In genomic region chr18:31634331-31634713, GRCh38 we compare ENCODE assay signal across 13 cellular contexts. TPM values are rescaled to one million over a fixed set of nuclear protein-coding genes. Genes with fewer than 3 reads are reported as not detected.
DNase-seq lines count a peak whose midpoint lies in the region; ATAC-seq and TF ChIP-seq lines count a peak whose summit lies in the region.
"Had no signal": no experiment of that assay in that cellular context is flagged by ENCODE, and none has a peak within 500 bp of the region (broad histone marks: within the 10 kb centered on the region; RNA-seq: fewer than 3 reads in every experiment).

No MANE protein-coding gene starts in this region.

- no peak overlapping the region for H3K27ac ChIP-seq in MM.1S (ENCODE audit: low read length)
- H3K27ac ChIP-seq in PC-9: no peak overlapping the region

- H3K27me3 ChIP-seq in MM.1S (replicated peaks; ENCODE audit: insufficient read depth, low read length) (no peaks in the 10 kb centered on the region), PC-9 (ENCODE audit: insufficient read depth, low read depth) (no peaks in the 10 kb centered on the region)

- POLR2A ChIA-PET in PC-9 (lab: Charles Lee; ENCODE audit: unreplicated experiment): no interaction called here

- H3K79me2 ChIP-seq in MM.1S (ENCODE audit: low read length): no peaks in the 10 kb centered on the region
- no peaks in the 10 kb centered on the region for H3K79me2 ChIP-seq in PC-9 (ENCODE audit: low read depth)

- TF ChIP-seq CTCF in GM12864 (IDR thresholded peaks at IDR 0.05; ENCODE audit: low read depth, low read length, missing control alignments) (no peak), MM.1S (IDR thresholded peaks at IDR 0.05; ENCODE audit: low read length) (no peak), Calu3 (IDR thresholded peaks at IDR 0.05; ENCODE audit: unreplicated experiment) (no peak), PC-9 (conservative IDR thresholded peaks at IDR 0.05) (no peak)

- H3K9ac ChIP-seq in MM.1S (ENCODE audit: low read length): no peak overlapping the region

- H3K27me3 Mint-ChIP-seq in Calu3 (ENCODE audit: unreplicated experiment): no peaks in the 10 kb centered on the region

- ATAC-seq in GM19351 (IDR thresholded peaks at IDR 0.05; ENCODE audit: unreplicated experiment) (peak; percentile 96), HG02885 (IDR thresholded peaks at IDR 0.05; ENCODE audit: poor library complexity, unreplicated experiment) (peak; percentile 99)
- ATAC-seq: CD8-positive, alpha-beta T cell; HCT116 had no signal

- H4K20me1 ChIP-seq in MM.1S (ENCODE audit: insufficient read depth, low read length) (no peaks in the 10 kb centered on the region), PC-9 (ENCODE audit: insufficient read depth) (no peaks in the 10 kb centered on the region)

- H3K4me2 ChIP-seq in MM.1S (ENCODE audit: low read depth, low read length): no peak overlapping the region
- H3K4me2 ChIP-seq in PC-9: no peak overlapping the region

- BruUV-seq in Calu3 (replicated peaks; lab: Mats Ljungman, UMichigan): no TSS peak
- BruUV-seq in PC-9 (replicated peaks; lab: Mats Ljungman, UMichigan): no TSS peak

- H3K36me3 ChIP-seq in MM.1S (replicated peaks; ENCODE audit: insufficient read depth, low read length) (no peaks in the 10 kb centered on the region), PC-9 (ENCODE audit: low read depth) (no peaks in the 10 kb centered on the region)

- H3K4me1 ChIP-seq in MM.1S (ENCODE audit: low read length): no peaks in the 10 kb centered on the region
- no peaks in the 10 kb centered on the region for H3K4me1 ChIP-seq in PC-9 (replicated peaks; ENCODE audit: insufficient read depth)

- H3K4me3 Mint-ChIP-seq in Calu3 (ENCODE audit: low read depth, unreplicated experiment): no peak overlapping the region
- H3K4me3 Mint-ChIP-seq: CD8-positive, alpha-beta T cell; T-helper 1 cell treated with Interleukin-12 subunit alpha and Interleukin-12 subunit beta and Interleukin-4 antibody, amounts not matched to agents 30 μg/mL and 1 μg/mL, for 36 hours had no signal

- H3K9me2 ChIP-seq in MM.1S (replicated peaks; ENCODE audit: insufficient read depth, low read length): no peaks in the 10 kb centered on the region
- H3K9me2 ChIP-seq in PC-9 (ENCODE audit: insufficient read depth): no peaks in the 10 kb centered on the region

- H3K36me3 Mint-ChIP-seq in Calu3 (ENCODE audit: insufficient read depth, unreplicated experiment): no peaks in the 10 kb centered on the region
- H3K36me3 Mint-ChIP-seq: CD8-positive, alpha-beta T cell had no signal

- peak; percentile 80 for DNase-seq in GM12864 (ENCODE audit: low read depth)
- peak; percentile 13 for DNase-seq in MM.1S
- no peak for DNase-seq in kidney glomerular epithelial cell (lab: John Stamatoyannopoulos, UW)
- no peak for DNase-seq in Calu3
- no peak for DNase-seq in PC-9
- DNase-seq in HUDEP-2 (lab: John Stamatoyannopoulos, UW; ENCODE audit: unreplicated experiment in 76 of 76): no peak
- DNase-seq: CD8-positive, alpha-beta T cell; NCI-H2107; retina had no signal

- CTCF ChIA-PET in Calu3 (lab: Charles Lee) (no interaction called here), PC-9 (lab: Charles Lee) (no interaction called here)

- intact Hi-C loops in Calu3 (cut with micrococcal nuclease; ENCODE audit: unreplicated experiment) (no loop called here), PC-9 (cut with micrococcal nuclease; ENCODE audit: unreplicated experiment) (no loop called here)

- no peaks in the 10 kb centered on the region for H3F3A ChIP-seq in MM.1S (ENCODE audit: insufficient read depth, low read length)
- H3F3A ChIP-seq in PC-9 (ENCODE audit: insufficient read depth, low read depth): no peaks in the 10 kb centered on the region

- H3K4me3 ChIP-seq in GM12864 (ENCODE audit: low read depth, low read length): no peak overlapping the region
- no peak overlapping the region for H3K4me3 ChIP-seq in MM.1S (ENCODE audit: low read length)
- no peak overlapping the region for H3K4me3 ChIP-seq in PC-9

- no peaks in the 10 kb centered on the region for H3K9me3 Mint-ChIP-seq in Calu3 (ENCODE audit: low read depth, unreplicated experiment)
- H3K9me3 Mint-ChIP-seq: CD8-positive, alpha-beta T cell; T-helper 1 cell treated with Interleukin-12 subunit alpha and Interleukin-12 subunit beta and Interleukin-4 antibody, amounts not matched to agents 30 μg/mL and 1 μg/mL, for 36 hours had no signal

- H3K9me3 ChIP-seq in MM.1S (replicated peaks; ENCODE audit: insufficient read depth, low read length) (no peaks in the 10 kb centered on the region), PC-9 (ENCODE audit: insufficient read depth, low read depth) (no peaks in the 10 kb centered on the region)

- H2AFZ ChIP-seq in MM.1S (ENCODE audit: low read length): no peak overlapping the region
- H2AFZ ChIP-seq in PC-9: no peak overlapping the region

- H3K27ac Mint-ChIP-seq in Calu3 (ENCODE audit: unreplicated experiment): no peak overlapping the region
- H3K27ac Mint-ChIP-seq: CD8-positive, alpha-beta T cell; T-helper 1 cell treated with Interleukin-12 subunit alpha and Interleukin-12 subunit beta and Interleukin-4 antibody, amounts not matched to agents 30 μg/mL and 1 μg/mL, for 36 hours had no signal

- no peaks in the 10 kb centered on the region for H3K4me1 Mint-ChIP-seq in Calu3 (ENCODE audit: low read depth, unreplicated experiment)

RNA-seq across cellular contexts. Expression of gene TTR, which starts 42.6 kb away (rescaled TPM):
- total RNA-seq in Calu3 (2022): 0.87 and 1.7 TPM in 2 replicates
- total RNA-seq in PC-9 (2021): not detected in 2 replicates
- total RNA-seq: CD8-positive, alpha-beta T cell had no signal

RNA-seq across cellular contexts. Expression of gene B4GALT6, which starts 50.1 kb away (rescaled TPM):
- total RNA-seq in Calu3 (2022): 11.1 and 22.0 TPM in 2 replicates
- 3.0 and 5.3 TPM in 2 replicates for total RNA-seq in PC-9 (2021)

Comparison
In these comparisons a context has a peak if more than half of its experiments do, and no peak if none do; other contexts are left out.
1. DNase-seq: peak in GM12864 (single experiment) and MM.1S (single experiment); none in kidney glomerular epithelial cell (single experiment), Calu3 (single experiment), PC-9 (0 of 2) and HUDEP-2 (0 of 76).